14 cellular contexts compared by ENCODE assay signal in the genomic region with DNA sequence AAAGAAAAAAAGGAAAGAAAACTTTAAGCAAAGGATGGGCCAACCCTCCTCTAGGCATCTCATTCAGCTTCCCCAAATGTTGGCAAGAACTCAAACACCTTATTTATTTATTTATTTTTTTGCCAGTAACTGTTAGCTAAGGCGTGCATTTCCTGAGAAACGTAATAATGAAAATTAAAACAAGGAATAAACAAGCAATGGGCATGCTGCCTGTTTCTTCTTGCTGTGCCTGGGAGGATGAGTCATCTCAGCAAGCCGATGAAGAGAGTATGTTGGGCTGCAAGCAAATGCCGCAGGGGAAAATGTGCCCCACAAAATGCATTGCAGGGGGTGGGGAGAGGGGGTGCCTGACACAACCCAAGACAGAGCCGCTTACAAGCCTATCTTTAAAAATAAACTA. TPM values are rescaled to one million over a fixed set of nuclear protein-coding genes. Genes with fewer than 3 reads are reported as not detected.
DNase-seq lines count a peak whose midpoint lies in the region; ATAC-seq, FAIRE-seq and TF ChIP-seq lines count a peak whose summit lies in the region.
"Had no signal": no experiment of that assay in that cellular context is flagged by ENCODE, and none has a peak within 500 bp of the region (broad histone marks: within the 10 kb centered on the region; RNA-seq: fewer than 3 reads in every experiment).

No MANE protein-coding gene starts in this region.

- H2AFZ ChIP-seq in endothelial cell of umbilical vein (ENCODE audit: low read depth, low read length) (no peak overlapping the region), osteoblast (ENCODE audit: low read length) (no peak overlapping the region)

- ATAC-seq in HG02852 (IDR thresholded peaks at IDR 0.05; ENCODE audit: unreplicated experiment) (no peak), GM19035 (IDR thresholded peaks at IDR 0.05; ENCODE audit: unreplicated experiment) (no peak), GM21723 (IDR thresholded peaks at IDR 0.05; ENCODE audit: unreplicated experiment) (no peak)
- ATAC-seq: stimulated activated naive CD8-positive, alpha-beta T cell treated with anti-CD3 and anti-CD28 coated beads, Interleukin-15, Interleukin-2, amounts not matched to agents 100 U/mL and 50 U/mL, for 24 hours had no signal

- H4K20me1 ChIP-seq in endothelial cell of umbilical vein (replicated peaks; ENCODE audit: control insufficient read depth, extremely low read depth, insufficient read depth, low read length) (no peaks in the 10 kb centered on the region), osteoblast (ENCODE audit: insufficient read depth, low read length) (no peaks in the 10 kb centered on the region)

- H3K9ac ChIP-seq in endothelial cell of umbilical vein (replicated peaks; ENCODE audit: extremely low read depth, insufficient read depth, low read length) = no peak overlapping the region

- H3K4me2 ChIP-seq in endothelial cell of umbilical vein (ENCODE audit: insufficient read depth, low read length) (no peak overlapping the region), osteoblast (ENCODE audit: insufficient read depth, low read length) (peak overlapping the region; percentile 47)

- dilution Hi-C loops in endothelial cell of umbilical vein (cut with MboI; ENCODE audit: extremely low pct_ligation_motif_present, low sequenced_read_pairs) = no loop called here

- POLR2A ChIA-PET in endothelial cell of umbilical vein (lab: Charles Lee) = no interaction called here

- no peak overlapping the region for H3K4me3 Mint-ChIP-seq in Calu3 (ENCODE audit: low read depth, unreplicated experiment)
- H3K4me3 Mint-ChIP-seq: activated CD4-positive, alpha-beta memory T cell treated with anti-CD3 and anti-CD28 coated beads, Interleukin-2, amount 10 ng/mL, durations not matched to agents 7 days and 5 days had no signal

- H3K36me3 ChIP-seq in endothelial cell of umbilical vein (ENCODE audit: control insufficient read depth in 2 of 2, extremely low read depth in 1 of 2, insufficient read depth in 2 of 2, low read length in 2 of 2) = no peaks in the 10 kb centered on the region
- no peaks in the 10 kb centered on the region for H3K36me3 ChIP-seq in osteoblast (ENCODE audit: insufficient read depth, low read length)
- H3K36me3 ChIP-seq: pancreas had no signal

- DNase-seq in Calu3 = peak; percentile 26
- peak; percentile 74 for DNase-seq in NB4 (ENCODE audit: low read depth)
- peak; percentile 38 for DNase-seq in endothelial cell of umbilical vein (ENCODE audit: low read depth, low spot score)
- peak; percentile 91 for DNase-seq in osteoblast (ENCODE audit: insufficient read length, low spot score, missing footprints)
- no peak for DNase-seq in NCI-H2107 (lab: John Stamatoyannopoulos, UW)
- DNase-seq: activated CD4-positive, alpha-beta memory T cell treated with anti-CD3 and anti-CD28 coated beads, Interleukin-2, amount 10 ng/mL, durations not matched to agents 7 days and 5 days; GDM1; NCI-H1694 treated with DMSO at 0.1 percent for 48 hours; pancreas; stimulated activated naive CD8-positive, alpha-beta T cell treated with anti-CD3 and anti-CD28 coated beads, Interleukin-15, Interleukin-2, amounts not matched to agents 100 U/mL and 50 U/mL, for 24 hours had no signal

- TF ChIP-seq CTCF in Calu3 (IDR thresholded peaks at IDR 0.05; ENCODE audit: unreplicated experiment) = no peak
- TF ChIP-seq CTCF in NB4 (IDR thresholded peaks at IDR 0.05; ENCODE audit: low read depth, low read length) = no peak
- no peak for TF ChIP-seq CTCF in endothelial cell of umbilical vein (IDR thresholded peaks at IDR 0.05; ENCODE audit: extremely low read depth in 1 of 2, insufficient read depth in 1 of 2, low read depth in 1 of 2, low read length in 2 of 2)
- no peak for TF ChIP-seq CTCF in osteoblast (IDR thresholded peaks at IDR 0.05; ENCODE audit: extremely low read depth, low read depth, low read length)

- H3K27ac ChIP-seq in endothelial cell of umbilical vein (ENCODE audit: insufficient read depth, low read depth, low read length) (no peak overlapping the region), osteoblast (ENCODE audit: low read depth, low read length) (no peak overlapping the region)
- H3K27ac ChIP-seq: epithelial cell of prostate, pancreas had no signal

- intact Hi-C loops in Calu3 (cut with micrococcal nuclease; ENCODE audit: unreplicated experiment) = no loop called here
- intact Hi-C loops in endothelial cell of umbilical vein (cut with micrococcal nuclease) = no loop called here

- H3K27me3 Mint-ChIP-seq in Calu3 (ENCODE audit: unreplicated experiment) = no peaks in the 10 kb centered on the region
- H3K27me3 Mint-ChIP-seq: activated CD4-positive, alpha-beta memory T cell treated with anti-CD3 and anti-CD28 coated beads, Interleukin-2, amount 10 ng/mL, durations not matched to agents 7 days and 5 days had no signal

- H3K9me3 ChIP-seq in endothelial cell of umbilical vein (replicated peaks; ENCODE audit: control insufficient read depth, insufficient read depth, low read length) (no peaks in the 10 kb centered on the region), osteoblast (ENCODE audit: low read depth, low read length) (no peaks in the 10 kb centered on the region)
- H3K9me3 ChIP-seq: pancreas had no signal

- FAIRE-seq in endothelial cell of umbilical vein (lab: Jason Lieb, UNC) = no peak
- FAIRE-seq: pancreas had no signal

- H3K4me1 Mint-ChIP-seq in Calu3 (ENCODE audit: low read depth, unreplicated experiment) = peaks cover 27% of the 10 kb centered on the region

- TF ChIP-seq POLR2A in NB4 (IDR thresholded peaks at IDR 0.05; ENCODE audit: extremely low read depth, insufficient read length) = no peak
- TF ChIP-seq POLR2A in endothelial cell of umbilical vein (IDR thresholded peaks at IDR 0.05; ENCODE audit: low read depth, low read length) = no peak

- no TSS peak for BruUV-seq in Calu3 (replicated peaks; lab: Mats Ljungman, UMichigan)
- no TSS peak for BruUV-seq in endothelial cell of umbilical vein (replicated peaks; lab: Mats Ljungman, UMichigan)

- H3K27ac Mint-ChIP-seq in Calu3 (ENCODE audit: unreplicated experiment) = peak overlapping the region; percentile 5
- H3K27ac Mint-ChIP-seq: activated CD4-positive, alpha-beta memory T cell treated with anti-CD3 and anti-CD28 coated beads, Interleukin-2, amount 10 ng/mL, durations not matched to agents 7 days and 5 days had no signal

- CTCF ChIA-PET in Calu3 (lab: Charles Lee) (no interaction called here), endothelial cell of umbilical vein (lab: Charles Lee) (interaction anchor here (1.0 kb wide), 1 partner anchor 10 kb away, joined by 3 read pairs; no protein-coding TSS in a partner anchor)

- H3K36me3 Mint-ChIP-seq in Calu3 (ENCODE audit: insufficient read depth, unreplicated experiment) = no peaks in the 10 kb centered on the region

- no peaks in the 10 kb centered on the region for H3K9me3 Mint-ChIP-seq in Calu3 (ENCODE audit: low read depth, unreplicated experiment)
- H3K9me3 Mint-ChIP-seq: activated CD4-positive, alpha-beta memory T cell treated with anti-CD3 and anti-CD28 coated beads, Interleukin-2, amount 10 ng/mL, durations not matched to agents 7 days and 5 days had no signal

- no peak overlapping the region for H3K4me3 ChIP-seq in NB4 (ENCODE audit: low read depth, low read length)
- H3K4me3 ChIP-seq in endothelial cell of umbilical vein (replicated peaks in 1 of 3; ENCODE audit: insufficient read depth in 1 of 3, low read depth in 1 of 3, low read length in 3 of 3) = no peak overlapping the region
- no peak overlapping the region for H3K4me3 ChIP-seq in osteoblast (ENCODE audit: insufficient read depth, low read length)
- H3K4me3 ChIP-seq: pancreas had no signal

- no peaks in the 10 kb centered on the region for H3K9me1 ChIP-seq in endothelial cell of umbilical vein (replicated peaks; ENCODE audit: control insufficient read depth, extremely low read depth, insufficient read depth, low read length)

- no peaks in the 10 kb centered on the region for H3K79me2 ChIP-seq in endothelial cell of umbilical vein (ENCODE audit: control insufficient read depth, insufficient read depth, low read length)
- no peaks in the 10 kb centered on the region for H3K79me2 ChIP-seq in osteoblast (ENCODE audit: insufficient read depth, low read length)

- H3K27me3 ChIP-seq in endothelial cell of umbilical vein (ENCODE audit: control insufficient read depth in 2 of 2, insufficient read depth in 2 of 2, low read length in 2 of 2) (no peaks in the 10 kb centered on the region), osteoblast (ENCODE audit: insufficient read depth, low read length) (no peaks in the 10 kb centered on the region)
- H3K27me3 ChIP-seq: pancreas had no signal

- H3K4me1 ChIP-seq in endothelial cell of umbilical vein (ENCODE audit: control insufficient read depth, extremely low read depth, insufficient read depth, low read length) (peaks cover 5% of the 10 kb centered on the region), osteoblast (ENCODE audit: insufficient read depth, low read length) (peaks cover 30% of the 10 kb centered on the region)

TF ChIP-seq in endothelial cell of umbilical vein, 7 proteins besides CTCF, POLR2A, EP300 and RAD21:
- TF ChIP-seq FOS (IDR thresholded peaks at IDR 0.05; ENCODE audit: borderline replicate concordance, insufficient read depth, low read length) = peak; percentile 50
- TF ChIP-seq POLR2AphosphoS5 (IDR thresholded peaks at IDR 0.05; ENCODE audit: insufficient read depth, low read depth, low read length) = no peak
- peak; percentile 38 for TF ChIP-seq JUN (IDR thresholded peaks at IDR 0.05; ENCODE audit: borderline replicate concordance, insufficient read depth, insufficient read length, low read depth)
- no peak for TF ChIP-seq EZH2 (IDR thresholded peaks at IDR 0.05; ENCODE audit: borderline replicate concordance, low read depth, low read length, severe bottlenecking)
- TF ChIP-seq GATA2 (IDR thresholded peaks at IDR 0.05; ENCODE audit: insufficient read depth, insufficient read length, low read depth, low read length) = no peak
- no peak for TF ChIP-seq MYC (IDR thresholded peaks at IDR 0.05; ENCODE audit: low read depth, low read length)
- TF ChIP-seq MAX (IDR thresholded peaks at IDR 0.05; ENCODE audit: insufficient read depth, insufficient read length) = no peak

RNA-seq across cellular contexts. Expression of gene EIF4E3, which starts 40.5 kb away (rescaled TPM):
- total RNA-seq in Calu3 (2022) = 8.7 and 10.9 TPM in 2 replicates
- 4.9 and 7.6 TPM in 2 replicates for total RNA-seq in endothelial cell of umbilical vein
- polyA plus RNA-seq in endothelial cell of umbilical vein = 1.1 and 1.3 TPM in 2 replicates
- polyA plus RNA-seq in endothelial cell of umbilical vein (2011; cell fraction: cytosol; rRNA removed) = 2.0 and 2.1 TPM in 2 replicates
- polyA plus RNA-seq in endothelial cell of umbilical vein (2011; cell fraction: nucleus; rRNA removed) = 1.2 TPM in 2 replicates
- 3.0 and 5.6 TPM in 2 replicates for polyA plus RNA-seq in endothelial cell of umbilical vein (2012)
- 3.6 and 4.1 TPM in 2 replicates for polyA minus RNA-seq in endothelial cell of umbilical vein
- 0.51 TPM for polyA minus RNA-seq in endothelial cell of umbilical vein (2011; cell fraction: cytosol; rRNA and poly(A)+ RNA removed)
- polyA minus RNA-seq in endothelial cell of umbilical vein (2011; cell fraction: nucleus; rRNA and poly(A)+ RNA removed) = 1.3 and 1.8 TPM in 2 replicates
- 2.9 and 3.5 TPM in 2 replicates for total RNA-seq in osteoblast
